Comparison of ENCODE assay signal across 8 cellular contexts in genomic region chr20:62938105-62938888, GRCh38. TPM values are rescaled to one million over a fixed set of nuclear protein-coding genes. Genes with fewer than 3 reads are reported as not detected.
A peak's percentile ranks its signal among the peaks of the same experiment; 100 is the strongest.
DNase-seq lines count a peak whose midpoint lies in the region; ATAC-seq and TF ChIP-seq lines count a peak whose summit lies in the region.

Gene GID8, plus strand, starts transcription at chr20:62938147. Its CDS starts 3,356 bp downstream, at chr20:62941503.

- no peak for TF ChIP-seq CTCF in foreskin fibroblast (IDR thresholded peaks at IDR 0.05; ENCODE audit: low read depth, low read length)
- TF ChIP-seq CTCF in neural cell (IDR thresholded peaks at IDR 0.05; ENCODE audit: poor library complexity, severe bottlenecking) = no peak

- no peaks in the 10 kb centered on the region for H4K20me1 ChIP-seq in neural cell (ENCODE audit: insufficient read depth)

- peak; percentile 31 for DNase-seq in NCI-H2196 (lab: John Stamatoyannopoulos, UW; ENCODE audit: unreplicated experiment)
- no peak for DNase-seq in NCI-H2196 treated with DMSO at 0.1 percent for 48 hours (lab: John Stamatoyannopoulos, UW; ENCODE audit: unreplicated experiment)
- peak; percentile 67 for DNase-seq in NAMALWA (ENCODE audit: low spot score)
- peak; percentile 34 for DNase-seq in activated T-helper 9 cell treated with anti-CD3 and anti-CD28 coated beads, Interleukin-2, amount 50 U/mL, for 16 hours (ENCODE audit: low read depth)
- peak in 1 of 2 donors; percentile 78 for DNase-seq in foreskin fibroblast
- no peak for DNase-seq in SKM-1 (lab: John Stamatoyannopoulos, UW; ENCODE audit: unreplicated experiment)

- no peaks in the 10 kb centered on the region for H3F3A ChIP-seq in neural cell (ENCODE audit: insufficient read depth, low read length, poor library complexity, severe bottlenecking)

- TF ChIP-seq EP300 in neural cell (conservative IDR thresholded peaks at IDR 0.05; ENCODE audit: poor library complexity, severe bottlenecking) = no peak

- TF ChIP-seq RAD21 in neural cell (conservative IDR thresholded peaks at IDR 0.05) = peak; percentile 10

- H3K4me3 ChIP-seq in foreskin fibroblast (ENCODE audit: low read depth in 1 of 2, low read length in 2 of 2) (peak within 1 kb of the TSS; percentile 87 to 95), neural cell (ENCODE audit: low read length) (peak within 1 kb of the TSS; percentile 85)

- peaks cover 79% of the 10 kb centered on the region for H3K79me2 ChIP-seq in neural cell (replicated peaks; ENCODE audit: insufficient read depth, low read length)

- H3K27ac ChIP-seq in neural cell (ENCODE audit: low read length) = peak within 1 kb of the TSS; percentile 92

- no peaks in the 10 kb centered on the region for H3K36me3 ChIP-seq in neural cell (ENCODE audit: insufficient read depth, low read length)

- H3K27me3 ChIP-seq in neural cell (ENCODE audit: insufficient read depth, low read depth, low read length) = no peaks in the 10 kb centered on the region

- H2AFZ ChIP-seq in neural cell (ENCODE audit: low read depth, low read length) = peak within 1 kb of the TSS; percentile 24

- peak within 1 kb of the TSS; percentile 97 for H3K9ac ChIP-seq in neural cell (ENCODE audit: low read length)

- H3K9me3 ChIP-seq in neural cell (ENCODE audit: low read length) = no peaks in the 10 kb centered on the region

- no peaks in the 10 kb centered on the region for H3K9me2 ChIP-seq in neural cell (ENCODE audit: insufficient read depth, low read length)

- ATAC-seq in HG02588 (IDR thresholded peaks at IDR 0.05; ENCODE audit: unreplicated experiment) = peak; percentile 39

- peak within 1 kb of the TSS; percentile 62 for H3K4me2 ChIP-seq in neural cell (ENCODE audit: low read length)

TF ChIP-seq in neural cell, 6 proteins besides CTCF, POLR2A, EP300 and RAD21:
- TF ChIP-seq MXI1 (conservative IDR thresholded peaks at IDR 0.05; ENCODE audit: poor library complexity, severe bottlenecking) (peak; percentile 19), POLR2AphosphoS5 (IDR thresholded peaks at IDR 0.05) (no peak)
TF ChIP-seq in neural cell: peak in this region for 1.

RNA-seq across cellular contexts. Expression of gene GID8, which starts in this region (rescaled TPM):
- 54.8 and 56.4 TPM in 2 replicates for polyA plus RNA-seq in neural cell
- polyA minus RNA-seq in neural cell = 75.0 and 76.5 TPM in 2 replicates

Comparison
In these comparisons a context has a peak if more than half of its experiments do, and no peak if none do; other contexts are left out.
1. DNase-seq: peak in NCI-H2196 (single experiment), NAMALWA (single experiment) and activated T-helper 9 cell treated with anti-CD3 and anti-CD28 coated beads, Interleukin-2, amount 50 U/mL, for 16 hours (single experiment); none in NCI-H2196 treated with DMSO at 0.1 percent for 48 hours (single experiment) and SKM-1 (single experiment).